ENCODE assay signal across 12 cellular contexts in genomic region chr18:79529296-79529695, GRCh38.
DNase-seq lines count a peak whose midpoint lies in the region; ATAC-seq, FAIRE-seq and TF ChIP-seq lines count a peak whose summit lies in the region.
"Had no signal": no experiment of that assay in that cellular context is flagged by ENCODE, and none has a peak within 500 bp of the region (broad histone marks: within the 10 kb centered on the region; RNA-seq: fewer than 3 reads in every experiment).

No MANE protein-coding gene starts in this region.

- no peak for ATAC-seq in activated CD4-positive, CD25-positive, alpha-beta regulatory T cell treated with anti-CD3 and anti-CD28 coated beads, Interleukin-2, amount 50 U/mL, for 24 hours
- ATAC-seq in CD4-positive, alpha-beta T cell (ENCODE audit: poor library complexity) = no peak
- ATAC-seq in stimulated activated naive B cell treated with anti-CD40 and anti-IgM and Interleukin-4, amounts not matched to agents 10 μg/mL and 1 μg/mL and 100 μg/mL, for 72 hours (replicated peaks) = no peak
- no peak for ATAC-seq in left lobe of liver

- no peaks in the 10 kb centered on the region for H3K9me3 Mint-ChIP-seq in CD4-positive, alpha-beta T cell
- H3K9me3 Mint-ChIP-seq in stimulated activated naive B cell treated with anti-CD40 and anti-IgM and Interleukin-4, amounts not matched to agents 10 μg/mL and 1 μg/mL and 100 μg/mL, for 72 hours = peaks cover 0 to 3% of the 10 kb centered on the region in 2 donors
- H3K9me3 Mint-ChIP-seq: HFFc6 had no signal

- TF ChIP-seq CTCF in CD4-positive, alpha-beta T cell (IDR thresholded peaks at IDR 0.05) = no peak
- TF ChIP-seq CTCF in kidney (IDR thresholded peaks at IDR 0.05; ENCODE audit: borderline replicate concordance, extremely low read depth, insufficient read depth) = no peak

- H3K4me3 Mint-ChIP-seq in CD4-positive, alpha-beta T cell = no peak overlapping the region
- H3K4me3 Mint-ChIP-seq in stimulated activated naive B cell treated with anti-CD40 and anti-IgM and Interleukin-4, amounts not matched to agents 10 μg/mL and 1 μg/mL and 100 μg/mL, for 72 hours = no peak overlapping the region
- H3K4me3 Mint-ChIP-seq: HFFc6 had no signal

- peak; percentile 19 for DNase-seq in activated CD4-positive, CD25-positive, alpha-beta regulatory T cell treated with anti-CD3 and anti-CD28 coated beads, Interleukin-2, amount 50 U/mL, for 72 hours
- DNase-seq in CD4-positive, alpha-beta T cell = no peak
- DNase-seq in kidney (peak; percentile 49), left lobe of liver (ENCODE audit: low spot score) (no peak), NCI-H1105 (lab: John Stamatoyannopoulos, UW) (no peak), HK-2 (ENCODE audit: unreplicated experiment) (no peak)
- no peak for DNase-seq in stimulated activated naive B cell treated with anti-CD40 and anti-IgM and Interleukin-4, amounts not matched to agents 10 μg/mL and 1 μg/mL and 100 μg/mL, for 72 hours
- DNase-seq: NCI-H1417 treated with DMSO at 0.1 percent for 48 hours had no signal

- no peak overlapping the region for H3K9ac ChIP-seq in kidney (ENCODE audit: low read length in 2 of 2)

- peaks cover 26% of the 10 kb centered on the region for H3K36me3 Mint-ChIP-seq in CD4-positive, alpha-beta T cell (ENCODE audit: low read depth)
- peaks cover 56 to 66% of the 10 kb centered on the region in 2 donors for H3K36me3 Mint-ChIP-seq in stimulated activated naive B cell treated with anti-CD40 and anti-IgM and Interleukin-4, amounts not matched to agents 10 μg/mL and 1 μg/mL and 100 μg/mL, for 72 hours

- H3K27ac Mint-ChIP-seq in CD4-positive, alpha-beta T cell = peak overlapping the region; percentile 57
- peak overlapping the region; percentile 79 for H3K27ac Mint-ChIP-seq in stimulated activated naive B cell treated with anti-CD40 and anti-IgM and Interleukin-4, amounts not matched to agents 10 μg/mL and 1 μg/mL and 100 μg/mL, for 72 hours
- H3K27ac Mint-ChIP-seq: HFFc6 had no signal

- no peak overlapping the region for H3K4me3 ChIP-seq in kidney (ENCODE audit: low read length in 2 of 2)

- CTCF ChIA-PET in CD4-positive, alpha-beta T cell (lab: Charles Lee) = interaction anchor here (1.4 to 3.5 kb wide), 3 partner anchors 131 to 148 kb away, joined by 3 to 14 read pairs (median 5); partner anchors contain the start of gene NFATC1

- intact Hi-C loops in CD4-positive, alpha-beta T cell (cut with DNase I, micrococcal nuclease) = loop anchor here (2.0 to 10.0 kb wide), 4 partner anchors 72 to 436 kb away; partner anchors contain the start of genes HSBP1L1 (in 1 of the 2) and NFATC1 (in 1 of the 2)
- intact Hi-C loops in kidney (cut with DNase I) = loop anchor here (2.0 kb wide), 1 partner anchor 148 kb away; no protein-coding TSS in a partner anchor

- POLR2A ChIA-PET in CD4-positive, alpha-beta T cell (lab: Charles Lee) = interaction anchor here (0.8 kb wide), 1 partner anchor 139 kb away, joined by 3 read pairs; no protein-coding TSS in a partner anchor

- H3K36me3 ChIP-seq in kidney (ENCODE audit: control insufficient read depth in 1 of 2, insufficient read depth in 2 of 2, low read length in 2 of 2) = no peaks in the 10 kb centered on the region

- no peak for FAIRE-seq in kidney (lab: Jason Lieb, UNC)

- peaks cover 36% of the 10 kb centered on the region for H3K4me1 Mint-ChIP-seq in CD4-positive, alpha-beta T cell (ENCODE audit: low read depth)
- peaks cover 23 to 47% of the 10 kb centered on the region in 2 donors for H3K4me1 Mint-ChIP-seq in stimulated activated naive B cell treated with anti-CD40 and anti-IgM and Interleukin-4, amounts not matched to agents 10 μg/mL and 1 μg/mL and 100 μg/mL, for 72 hours

- H3K9me3 ChIP-seq in CD4-positive, alpha-beta T cell (ENCODE audit: control insufficient read depth, low read length) = no peaks in the 10 kb centered on the region
- H3K9me3 ChIP-seq in kidney (ENCODE audit: control insufficient read depth in 1 of 2, low read length in 2 of 2) = no peaks in the 10 kb centered on the region
- H3K9me3 ChIP-seq: Caco-2 had no signal

- no peaks in the 10 kb centered on the region for H3K27me3 Mint-ChIP-seq in CD4-positive, alpha-beta T cell
- H3K27me3 Mint-ChIP-seq in stimulated activated naive B cell treated with anti-CD40 and anti-IgM and Interleukin-4, amounts not matched to agents 10 μg/mL and 1 μg/mL and 100 μg/mL, for 72 hours = peaks cover 0 to 5% of the 10 kb centered on the region in 2 donors

- H3K4me1 ChIP-seq in kidney (ENCODE audit: control insufficient read depth in 1 of 2, insufficient read depth in 1 of 2, low read depth in 1 of 2, low read length in 2 of 2) = no peaks in the 10 kb centered on the region
- H3K4me1 ChIP-seq: Caco-2 had no signal

- H3K27me3 ChIP-seq in CD4-positive, alpha-beta T cell (ENCODE audit: control insufficient read depth, insufficient read depth, low read length) = no peaks in the 10 kb centered on the region

- no peak overlapping the region for H3K27ac ChIP-seq in CD4-positive, alpha-beta T cell (ENCODE audit: low read depth, low read length)
- no peak overlapping the region for H3K27ac ChIP-seq in kidney (ENCODE audit: low read depth in 2 of 2, low read length in 2 of 2)
- H3K27ac ChIP-seq: 22Rv1 had no signal

Comparison
In these comparisons a context has a peak if more than half of its experiments do, and no peak if none do; other contexts are left out.
1. DNase-seq: peak in activated CD4-positive, CD25-positive, alpha-beta regulatory T cell treated with anti-CD3 and anti-CD28 coated beads, Interleukin-2, amount 50 U/mL, for 72 hours (single experiment) and kidney (single experiment); none in CD4-positive, alpha-beta T cell (0 of 10), stimulated activated naive B cell treated with anti-CD40 and anti-IgM and Interleukin-4, amounts not matched to agents 10 μg/mL and 1 μg/mL and 100 μg/mL, for 72 hours (single experiment), left lobe of liver (single experiment), NCI-H1105 (single experiment) and HK-2 (single experiment).